ENCODE assay signal across 12 cellular contexts in genomic region chr16:68069511-68070248, GRCh38. TPM values are rescaled to one million over a fixed set of nuclear protein-coding genes. Genes with fewer than 3 reads are reported as not detected.
A peak's percentile ranks its signal among the peaks of the same experiment; 100 is the strongest.
DNase-seq lines count a peak whose midpoint lies in the region; ATAC-seq and TF ChIP-seq lines count a peak whose summit lies in the region.
"Had no signal": no experiment of that assay in that cellular context is flagged by ENCODE, and none has a peak within 500 bp of the region (broad histone marks: within the 10 kb centered on the region; RNA-seq: fewer than 3 reads in every experiment).

No MANE protein-coding gene starts in this region.

- H3K9me3 Mint-ChIP-seq in activated T-cell treated with anti-CD3 and anti-CD28 coated beads, Interleukin-2, amount 50 U/mL, for 72 hours = no peaks in the 10 kb centered on the region

- peaks cover 57% of the 10 kb centered on the region for H3K4me1 Mint-ChIP-seq in activated T-cell treated with anti-CD3 and anti-CD28 coated beads, Interleukin-2, amount 50 U/mL, for 72 hours (ENCODE audit: low read depth)

- H3K27ac Mint-ChIP-seq in activated T-cell treated with anti-CD3 and anti-CD28 coated beads, Interleukin-2, amount 50 U/mL, for 72 hours = peak overlapping the region; percentile 90

- H3K4me2 ChIP-seq in BLaER1 (peak overlapping the region; percentile 87), osteoblast (ENCODE audit: insufficient read depth, low read length) (no peak overlapping the region), hepatocyte (no peak overlapping the region)

- no peak overlapping the region for H3K9ac ChIP-seq in BLaER1

- no peaks in the 10 kb centered on the region for H3K79me2 ChIP-seq in osteoblast (ENCODE audit: insufficient read depth, low read length)
- no peaks in the 10 kb centered on the region for H3K79me2 ChIP-seq in hepatocyte

- H4K20me1 ChIP-seq in BLaER1 (peaks cover 66% of the 10 kb centered on the region), osteoblast (ENCODE audit: insufficient read depth, low read length) (peaks cover 3% of the 10 kb centered on the region), hepatocyte (ENCODE audit: insufficient read depth, poor library complexity, severe bottlenecking) (no peaks in the 10 kb centered on the region)

- H3K27ac ChIP-seq in BLaER1 (no peak overlapping the region), lung (ENCODE audit: low read depth in 1 of 2, low read length in 1 of 2) (peak overlapping the region in 1 of 2 donors; percentile 43), osteoblast (ENCODE audit: low read depth, low read length) (no peak overlapping the region), hepatocyte (no peak overlapping the region)

- TF ChIP-seq CTCF in lung (IDR thresholded peaks at IDR 0.05; ENCODE audit: control extremely low read depth, extremely low read depth) = no peak
- TF ChIP-seq CTCF in osteoblast (IDR thresholded peaks at IDR 0.05; ENCODE audit: extremely low read depth, low read depth, low read length) = no peak
- no peak for TF ChIP-seq CTCF in hepatocyte (IDR thresholded peaks at IDR 0.05; ENCODE audit: poor library complexity)

- no peaks in the 10 kb centered on the region for H3K27me3 Mint-ChIP-seq in activated T-cell treated with anti-CD3 and anti-CD28 coated beads, Interleukin-2, amount 50 U/mL, for 72 hours (ENCODE audit: low read depth)

- H3K27me3 ChIP-seq in BLaER1 (no peaks in the 10 kb centered on the region; the same call in 1 of the 2 replicates), lung (ENCODE audit: control insufficient read depth, insufficient read depth) (no peaks in the 10 kb centered on the region), osteoblast (ENCODE audit: insufficient read depth, low read length) (no peaks in the 10 kb centered on the region), hepatocyte (no peaks in the 10 kb centered on the region)
- H3K27me3 ChIP-seq: tibial nerve had no signal

- peaks cover 12 to 23% of the 10 kb centered on the region in 2 donors for H3K36me3 Mint-ChIP-seq in activated T-cell treated with anti-CD3 and anti-CD28 coated beads, Interleukin-2, amount 50 U/mL, for 72 hours (ENCODE audit: insufficient read depth in 2 of 2)

- H3K36me3 ChIP-seq in BLaER1 (peaks cover 63% of the 10 kb centered on the region), lung (ENCODE audit: control insufficient read depth in 2 of 2, insufficient read depth in 2 of 2, low read length in 2 of 2) (peaks cover 4 to 27% of the 10 kb centered on the region in 2 donors), osteoblast (ENCODE audit: insufficient read depth, low read length) (peaks cover 38% of the 10 kb centered on the region), hepatocyte (replicated peaks; ENCODE audit: insufficient read depth, low read depth) (no peaks in the 10 kb centered on the region)

- DNase-seq in LHCN-M2 (ENCODE audit: low read depth) (peak; percentile 87), lung (ENCODE audit: low spot score) (peak; percentile 49), AML-193 (lab: John Stamatoyannopoulos, UW) (no peak), HuH-7.5 (ENCODE audit: low spot score) (no peak), osteoblast (ENCODE audit: insufficient read length, low spot score, missing footprints) (no peak), hepatocyte (ENCODE audit: low spot score) (no peak)
- peak; percentile 43 to 47 for DNase-seq in activated T-cell treated with anti-CD3 and anti-CD28 coated beads, Interleukin-2, amount 50 U/mL, for 72 hours
- DNase-seq: caudate nucleus, NCI-H2107, T1000 had no signal

- H3K4me3 Mint-ChIP-seq in activated T-cell treated with anti-CD3 and anti-CD28 coated beads, Interleukin-2, amount 50 U/mL, for 72 hours = peak overlapping the region; percentile 12 to 54

- WGBS in lung, 2 donors = 66 to 73% methylated on average over 7 of the region's 7 CpGs
- 94% methylated on average over 7 of the region's 7 CpGs for WGBS in hepatocyte (ENCODE audit: low lambda C conversion rate, missing lambda C conversion rate)

- no peaks in the 10 kb centered on the region for H3K9me2 ChIP-seq in hepatocyte (replicated peaks; ENCODE audit: insufficient read depth)

- H2AFZ ChIP-seq in osteoblast (ENCODE audit: low read length) (no peak overlapping the region), hepatocyte (no peak overlapping the region)

- H3K9me3 ChIP-seq in BLaER1 (no peaks in the 10 kb centered on the region), lung (ENCODE audit: control insufficient read depth in 2 of 2, insufficient read depth in 1 of 2, low read length in 1 of 2) (no peaks in the 10 kb centered on the region), osteoblast (ENCODE audit: low read depth, low read length) (no peaks in the 10 kb centered on the region), hepatocyte (ENCODE audit: low read depth) (no peaks in the 10 kb centered on the region)
- H3K9me3 ChIP-seq: tibial nerve had no signal

- H3K4me3 ChIP-seq in BLaER1 (no peak overlapping the region), lung (no peak overlapping the region), osteoblast (ENCODE audit: insufficient read depth, low read length) (no peak overlapping the region), hepatocyte (no peak overlapping the region)
- H3K4me3 ChIP-seq: tibial nerve had no signal

- peak; percentile 50 to 54 for ATAC-seq in activated T-cell treated with anti-CD3 and anti-CD28 coated beads, Interleukin-2, amount 50 U/mL, for 72 hours (replicated peaks in 1 of 2)
- no peak for ATAC-seq in lung (ENCODE audit: insufficient read depth, low FRiP score)

- H3K4me1 ChIP-seq in BLaER1 (peaks cover 55% of the 10 kb centered on the region), lung (ENCODE audit: control insufficient read depth in 2 of 2, insufficient read depth in 2 of 2, low read length in 2 of 2) (peaks cover 0 to 20% of the 10 kb centered on the region in 2 donors), osteoblast (ENCODE audit: insufficient read depth, low read length) (peaks cover 32% of the 10 kb centered on the region), hepatocyte (ENCODE audit: insufficient read depth) (peaks cover 4% of the 10 kb centered on the region)

RNA-seq across cellular contexts. Expression of gene NFATC3, which starts 15.5 kb away (rescaled TPM):
- total RNA-seq in LHCN-M2 (2014; rRNA removed) (22.3 and 26.5 TPM in 2 replicates), lung (10 to 100 TPM; 56.0 to 69.6 TPM), osteoblast (36.2 and 43.9 TPM in 2 replicates), hepatocyte (33.3 and 35.9 TPM in 2 replicates)
- 7.4 TPM for polyA plus RNA-seq in LHCN-M2 (2012)
- total RNA-seq in activated T-cell treated with anti-CD3 and anti-CD28 coated beads, Interleukin-2, amount 50 U/mL, for 72 hours = 10 to 100 TPM; 79.7 to 82.5 TPM
- polyA plus RNA-seq in lung (10 to 100 TPM; 13.5 to 15.5 TPM), hepatocyte (13.1 and 15.1 TPM in 2 replicates)

RNA-seq across cellular contexts. Expression of gene DUS2, which starts 46.6 kb away (rescaled TPM):
- total RNA-seq in LHCN-M2 (2014; rRNA removed) = 18.3 and 20.1 TPM in 2 replicates
- 11.2 TPM for polyA plus RNA-seq in LHCN-M2 (2012)
- 10 to 100 TPM; 21.4 to 22.4 TPM for total RNA-seq in activated T-cell treated with anti-CD3 and anti-CD28 coated beads, Interleukin-2, amount 50 U/mL, for 72 hours
- 10 to 100 TPM; 14.2 to 17.1 TPM for total RNA-seq in lung
- polyA plus RNA-seq in lung = 10 to 100 TPM in 1 of 2 donors, 1 to 10 TPM in 1; 8.1 to 13.2 TPM
- 8.7 and 8.8 TPM in 2 replicates for total RNA-seq in osteoblast
- 11.8 and 12.2 TPM in 2 replicates for total RNA-seq in hepatocyte
- 15.6 and 18.0 TPM in 2 replicates for polyA plus RNA-seq in hepatocyte

RNA-seq across cellular contexts. Expression of gene DDX28, which starts 46.6 kb away (rescaled TPM):
- total RNA-seq in LHCN-M2 (2014; rRNA removed) = 10.5 and 13.4 TPM in 2 replicates
- 6.5 TPM for polyA plus RNA-seq in LHCN-M2 (2012)
- total RNA-seq in activated T-cell treated with anti-CD3 and anti-CD28 coated beads, Interleukin-2, amount 50 U/mL, for 72 hours = 10 to 100 TPM; 12.6 to 13.4 TPM
- total RNA-seq in lung = 10 to 100 TPM in 1 of 2 donors, 1 to 10 TPM in 1; 6.6 to 12.5 TPM
- polyA plus RNA-seq in lung = 10 to 100 TPM in 1 of 2 donors, 1 to 10 TPM in 1; 9.4 to 14.5 TPM
- total RNA-seq in osteoblast = 10.5 and 12.4 TPM in 2 replicates
- 8.6 and 11.1 TPM in 2 replicates for total RNA-seq in hepatocyte
- polyA plus RNA-seq in hepatocyte = 12.5 and 15.0 TPM in 2 replicates

RNA-seq across cellular contexts. Expression of gene DPEP2NB, which starts 54.0 kb away (rescaled TPM):
- total RNA-seq in LHCN-M2 (2014; rRNA removed) (not detected in 2 replicates), lung (not detected), osteoblast (not detected in 2 replicates), hepatocyte (not detected in 2 replicates)
- not detected for polyA plus RNA-seq in LHCN-M2 (2012)
- not detected for total RNA-seq in activated T-cell treated with anti-CD3 and anti-CD28 coated beads, Interleukin-2, amount 50 U/mL, for 72 hours
- polyA plus RNA-seq in lung (not detected), hepatocyte (not detected in 2 replicates)
- total RNA-seq: tibial nerve had no signal

Comparison
In these comparisons a context has a peak if more than half of its experiments do, and no peak if none do; other contexts are left out.
1. DNase-seq: peak in LHCN-M2 (single experiment), activated T-cell treated with anti-CD3 and anti-CD28 coated beads, Interleukin-2, amount 50 U/mL, for 72 hours (2 of 2) and lung (single experiment); none in AML-193 (0 of 2), HuH-7.5 (single experiment), osteoblast (single experiment) and hepatocyte (single experiment).